Comparison of ENCODE assay signal across 1 cellular context in the genomic region with DNA sequence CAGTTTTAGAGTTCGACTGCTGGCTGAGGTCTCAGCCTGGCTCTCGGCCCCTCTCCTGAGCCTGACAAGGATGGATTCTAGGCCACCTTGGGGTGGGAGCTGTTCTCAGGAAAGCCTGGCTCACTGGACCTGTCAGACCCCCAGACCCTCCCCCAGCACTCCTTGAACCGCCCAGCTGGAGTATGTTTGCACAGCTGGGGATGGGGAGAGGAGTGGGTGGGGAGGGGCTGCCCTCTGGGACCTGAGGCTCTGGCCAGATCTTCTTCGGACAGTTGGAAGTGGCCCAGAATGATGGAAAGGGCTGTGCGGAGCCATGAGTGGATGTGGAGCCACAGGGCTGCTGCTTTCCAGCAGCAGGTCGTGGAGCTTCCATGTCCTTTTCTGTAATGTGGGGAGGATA.
TF ChIP-seq lines count a peak whose summit lies in the region.

No MANE protein-coding gene starts in this region.

TF ChIP-seq in HEK293, 187 proteins besides CTCF, POLR2A, EP300 and RAD21 (continued from another document):
- TF ChIP-seq, protein P1, sequence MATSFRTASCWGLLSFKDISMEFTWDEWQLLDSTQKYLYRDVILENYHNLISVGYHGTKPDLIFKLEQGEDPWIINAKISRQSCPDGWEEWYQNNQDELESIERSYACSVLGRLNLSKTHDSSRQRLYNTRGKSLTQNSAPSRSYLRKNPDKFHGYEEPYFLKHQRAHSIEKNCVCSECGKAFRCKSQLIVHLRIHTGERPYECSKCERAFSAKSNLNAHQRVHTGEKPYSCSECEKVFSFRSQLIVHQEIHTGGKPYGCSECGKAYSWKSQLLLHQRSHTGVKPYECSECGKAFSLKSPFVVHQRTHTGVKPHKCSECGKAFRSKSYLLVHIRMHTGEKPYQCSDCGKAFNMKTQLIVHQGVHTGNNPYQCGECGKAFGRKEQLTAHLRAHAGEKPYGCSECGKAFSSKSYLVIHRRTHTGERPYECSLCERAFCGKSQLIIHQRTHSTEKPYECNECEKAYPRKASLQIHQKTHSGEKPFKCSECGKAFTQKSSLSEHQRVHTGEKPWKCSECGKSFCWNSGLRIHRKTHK (tag by site-specific recombination; IDR thresholded peaks at IDR 0.05) = no peak
- no peak for TF ChIP-seq ZNF302 (tag by site-specific recombination; IDR thresholded peaks at IDR 0.05; ENCODE audit: low read depth)
- TF ChIP-seq EGR2 (tag by site-specific recombination; IDR thresholded peaks at IDR 0.05; ENCODE audit: low read depth) = no peak
- no peak for TF ChIP-seq ZNF624 (tag by site-specific recombination; IDR thresholded peaks at IDR 0.05)
- TF ChIP-seq ZFP41 (tag by site-specific recombination; IDR thresholded peaks at IDR 0.05; ENCODE audit: borderline replicate concordance) = no peak
- TF ChIP-seq ZNF600 (tag by site-specific recombination; IDR thresholded peaks at IDR 0.05) = no peak
- no peak for TF ChIP-seq ZNF843 (tag by site-specific recombination; IDR thresholded peaks at IDR 0.05)
